ENCODE assay signal across 2 cellular contexts in genomic region chr3:104316118-104316517, GRCh38.
TF ChIP-seq lines count a peak whose summit lies in the region.

No MANE protein-coding gene starts in this region.

TF ChIP-seq in IMR-90, 13 proteins besides CTCF, POLR2A, EP300 and RAD21:
- TF ChIP-seq ELK1 (IDR thresholded peaks at IDR 0.05; ENCODE audit: borderline replicate concordance, low read depth, low read length) (no peak), BHLHE40 (IDR thresholded peaks at IDR 0.05; ENCODE audit: low read depth, low read length) (no peak), SMC3 (IDR thresholded peaks at IDR 0.05; ENCODE audit: low read depth, low read length) (no peak), FOS (IDR thresholded peaks at IDR 0.05; ENCODE audit: low read depth, low read length) (no peak), MXI1 (IDR thresholded peaks at IDR 0.05; ENCODE audit: borderline replicate concordance, low read depth, low read length) (no peak), MAZ (IDR thresholded peaks at IDR 0.05; ENCODE audit: borderline replicate concordance, low read depth, low read length) (no peak), NFE2L2 (IDR thresholded peaks at IDR 0.05; ENCODE audit: low read depth, low read length) (no peak), RFX5 (IDR thresholded peaks at IDR 0.05; ENCODE audit: low read depth, low read length) (no peak)
- TF ChIP-seq, protein P1, sequence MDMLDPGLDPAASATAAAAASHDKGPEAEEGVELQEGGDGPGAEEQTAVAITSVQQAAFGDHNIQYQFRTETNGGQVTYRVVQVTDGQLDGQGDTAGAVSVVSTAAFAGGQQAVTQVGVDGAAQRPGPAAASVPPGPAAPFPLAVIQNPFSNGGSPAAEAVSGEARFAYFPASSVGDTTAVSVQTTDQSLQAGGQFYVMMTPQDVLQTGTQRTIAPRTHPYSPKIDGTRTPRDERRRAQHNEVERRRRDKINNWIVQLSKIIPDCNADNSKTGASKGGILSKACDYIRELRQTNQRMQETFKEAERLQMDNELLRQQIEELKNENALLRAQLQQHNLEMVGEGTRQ (IDR thresholded peaks at IDR 0.05; ENCODE audit: low read depth, low read length): no peak

TF ChIP-seq in HepG2, 621 proteins besides CTCF, POLR2A, EP300 and RAD21:
- no peak for TF ChIP-seq ZSCAN21 (CRISPR knock-in tag; IDR thresholded peaks at IDR 0.05; ENCODE audit: borderline replicate concordance)
- TF ChIP-seq TCF7 (IDR thresholded peaks at IDR 0.05; ENCODE audit: low read depth): no peak
- TF ChIP-seq ZSCAN20 (CRISPR knock-in tag; IDR thresholded peaks at IDR 0.05; ENCODE audit: borderline replicate concordance): no peak
- TF ChIP-seq ZNF670 (CRISPR knock-in tag; IDR thresholded peaks at IDR 0.05; ENCODE audit: borderline replicate concordance): no peak
- TF ChIP-seq HOXA7 (CRISPR knock-in tag; IDR thresholded peaks at IDR 0.05): no peak
- TF ChIP-seq FOXC1 (CRISPR knock-in tag; IDR thresholded peaks at IDR 0.05; ENCODE audit: borderline replicate concordance): no peak
- no peak for TF ChIP-seq SYNCRIP (IDR thresholded peaks at IDR 0.05; ENCODE audit: insufficient read depth, low read depth, low read length)
- TF ChIP-seq, protein P2, sequence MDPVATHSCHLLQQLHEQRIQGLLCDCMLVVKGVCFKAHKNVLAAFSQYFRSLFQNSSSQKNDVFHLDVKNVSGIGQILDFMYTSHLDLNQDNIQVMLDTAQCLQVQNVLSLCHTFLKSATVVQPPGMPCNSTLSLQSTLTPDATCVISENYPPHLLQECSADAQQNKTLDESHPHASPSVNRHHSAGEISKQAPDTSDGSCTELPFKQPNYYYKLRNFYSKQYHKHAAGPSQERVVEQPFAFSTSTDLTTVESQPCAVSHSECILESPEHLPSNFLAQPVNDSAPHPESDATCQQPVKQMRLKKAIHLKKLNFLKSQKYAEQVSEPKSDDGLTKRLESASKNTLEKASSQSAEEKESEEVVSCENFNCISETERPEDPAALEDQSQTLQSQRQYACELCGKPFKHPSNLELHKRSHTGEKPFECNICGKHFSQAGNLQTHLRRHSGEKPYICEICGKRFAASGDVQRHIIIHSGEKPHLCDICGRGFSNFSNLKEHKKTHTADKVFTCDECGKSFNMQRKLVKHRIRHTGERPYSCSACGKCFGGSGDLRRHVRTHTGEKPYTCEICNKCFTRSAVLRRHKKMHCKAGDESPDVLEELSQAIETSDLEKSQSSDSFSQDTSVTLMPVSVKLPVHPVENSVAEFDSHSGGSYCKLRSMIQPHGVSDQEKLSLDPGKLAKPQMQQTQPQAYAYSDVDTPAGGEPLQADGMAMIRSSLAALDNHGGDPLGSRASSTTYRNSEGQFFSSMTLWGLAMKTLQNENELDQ (CRISPR knock-in tag; IDR thresholded peaks at IDR 0.05; ENCODE audit: borderline replicate concordance): no peak
- TF ChIP-seq, protein P3, sequence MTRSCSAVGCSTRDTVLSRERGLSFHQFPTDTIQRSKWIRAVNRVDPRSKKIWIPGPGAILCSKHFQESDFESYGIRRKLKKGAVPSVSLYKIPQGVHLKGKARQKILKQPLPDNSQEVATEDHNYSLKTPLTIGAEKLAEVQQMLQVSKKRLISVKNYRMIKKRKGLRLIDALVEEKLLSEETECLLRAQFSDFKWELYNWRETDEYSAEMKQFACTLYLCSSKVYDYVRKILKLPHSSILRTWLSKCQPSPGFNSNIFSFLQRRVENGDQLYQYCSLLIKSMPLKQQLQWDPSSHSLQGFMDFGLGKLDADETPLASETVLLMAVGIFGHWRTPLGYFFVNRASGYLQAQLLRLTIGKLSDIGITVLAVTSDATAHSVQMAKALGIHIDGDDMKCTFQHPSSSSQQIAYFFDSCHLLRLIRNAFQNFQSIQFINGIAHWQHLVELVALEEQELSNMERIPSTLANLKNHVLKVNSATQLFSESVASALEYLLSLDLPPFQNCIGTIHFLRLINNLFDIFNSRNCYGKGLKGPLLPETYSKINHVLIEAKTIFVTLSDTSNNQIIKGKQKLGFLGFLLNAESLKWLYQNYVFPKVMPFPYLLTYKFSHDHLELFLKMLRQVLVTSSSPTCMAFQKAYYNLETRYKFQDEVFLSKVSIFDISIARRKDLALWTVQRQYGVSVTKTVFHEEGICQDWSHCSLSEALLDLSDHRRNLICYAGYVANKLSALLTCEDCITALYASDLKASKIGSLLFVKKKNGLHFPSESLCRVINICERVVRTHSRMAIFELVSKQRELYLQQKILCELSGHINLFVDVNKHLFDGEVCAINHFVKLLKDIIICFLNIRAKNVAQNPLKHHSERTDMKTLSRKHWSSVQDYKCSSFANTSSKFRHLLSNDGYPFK (CRISPR knock-in tag; IDR thresholded peaks at IDR 0.05; ENCODE audit: borderline replicate concordance): no peak
- TF ChIP-seq ZNF282 (IDR thresholded peaks at IDR 0.05; ENCODE audit: partially characterized antibody): no peak
- TF ChIP-seq NCOA5 (CRISPR knock-in tag; IDR thresholded peaks at IDR 0.05): no peak
- TF ChIP-seq NFKBIZ (CRISPR knock-in tag; IDR thresholded peaks at IDR 0.05): no peak
- TF ChIP-seq IKZF5 (CRISPR knock-in tag; IDR thresholded peaks at IDR 0.05): no peak
